Comparison of ENCODE assay signal across 18 cellular contexts in the genomic region with DNA sequence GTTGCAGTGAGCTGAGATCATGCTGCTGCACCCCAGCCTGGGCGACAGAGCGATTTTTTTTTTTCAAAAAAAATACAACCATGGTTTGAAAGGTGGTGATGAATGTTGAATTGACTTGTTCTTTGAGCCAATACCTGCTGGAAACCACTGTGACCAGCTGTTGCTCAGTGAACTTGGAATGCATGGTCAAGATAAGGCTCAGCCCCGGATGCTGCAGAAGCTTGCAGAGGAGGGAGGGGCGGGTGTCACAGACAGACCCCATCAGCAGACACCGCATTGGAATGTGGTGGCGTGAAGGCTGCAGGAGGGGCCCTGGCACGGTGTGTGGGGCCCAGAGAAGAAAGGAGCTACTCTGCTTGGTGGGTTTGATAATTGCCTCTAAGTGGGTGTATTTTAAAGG.
DNase-seq lines count a peak whose midpoint lies in the region; TF ChIP-seq lines count a peak whose summit lies in the region.
"Had no signal": no experiment of that assay in that cellular context is flagged by ENCODE, and none has a peak within 500 bp of the region (broad histone marks: within the 10 kb centered on the region; RNA-seq: fewer than 3 reads in every experiment).

No MANE protein-coding gene starts in this region.

- peak overlapping the region; percentile 34; the same call in 1 of the 2 replicates for H3K27ac ChIP-seq in RWPE1
- H3K27ac ChIP-seq in adrenal gland = no peak overlapping the region
- H3K27ac ChIP-seq: A549, HL-60 had no signal

- TF ChIP-seq POLR2A in adrenal gland (IDR thresholded peaks at IDR 0.05) = no peak

- no peak overlapping the region for H3K4me3 ChIP-seq in choroid plexus epithelial cell (ENCODE audit: low read depth, low read length)
- no peak overlapping the region for H3K4me3 ChIP-seq in adrenal gland
- H3K4me3 ChIP-seq: A549 had no signal

- CTCF ChIA-PET in RWPE1 (lab: Yijun Ruan, JAX) = interaction anchor here (0.6 kb wide), 2 partner anchors 14 to 204 kb away, joined by 3 read pairs; no protein-coding TSS in a partner anchor

- H3K36me3 ChIP-seq in adrenal gland (replicated peaks in 1 of 2) = no peaks in the 10 kb centered on the region

- no peaks in the 10 kb centered on the region for H3K9me3 ChIP-seq in adrenal gland (replicated peaks in 1 of 3)
- H3K9me3 ChIP-seq: A549 had no signal

- H3K27me3 ChIP-seq in adrenal gland = no peaks in the 10 kb centered on the region

- intact Hi-C loops in adrenal gland (cut with DNase I) = loop anchor here (5.0 to 10.0 kb wide), 2 partner anchors 127 to 189 kb away; partner anchors contain the start of gene ASAP2 (in 2 of the 2)

- TF ChIP-seq CTCF in RWPE1 (conservative IDR thresholded peaks at IDR 0.05; ENCODE audit: low read depth) = no peak
- TF ChIP-seq CTCF in choroid plexus epithelial cell (conservative IDR thresholded peaks at IDR 0.05; ENCODE audit: low read depth, low read length) = no peak
- TF ChIP-seq CTCF in adrenal gland (IDR thresholded peaks at IDR 0.05) = no peak

- H3K4me1 ChIP-seq in adrenal gland (replicated peaks in 1 of 2) = peaks cover 0 to 12% of the 10 kb centered on the region in 2 donors

- WGBS in adrenal gland, 4 donors = 78 to 85% (median 81%) methylated on average over 7 of the region's 7 CpGs

- peak; percentile 33 for DNase-seq in AG08396 (ENCODE audit: low spot score)
- no peak for DNase-seq in RWPE1 (ENCODE audit: low spot score)
- peak; percentile 68 for DNase-seq in choroid plexus epithelial cell (ENCODE audit: low read depth)
- peak; percentile 53 for DNase-seq in left kidney (ENCODE audit: low read depth, low spot score)
- no peak for DNase-seq in T-helper 1 cell
- no peak for DNase-seq in T1000 (lab: John Stamatoyannopoulos, UW)
- DNase-seq in NCI-H1417 treated with DMSO at 0.1 percent for 48 hours (lab: John Stamatoyannopoulos, UW) = no peak
- DNase-seq in adrenal gland = no peak
- DNase-seq: activated CD4-positive, alpha-beta T cell treated with anti-CD3 and anti-CD28 coated beads, Interleukin-2, amount 50 U/mL, for 4 hours; amygdala; foreskin fibroblast; GDM1; HCEC 1CT; hypothalamus; NCI-H1930; NCI-H510A had no signal

- POLR2A ChIA-PET in RWPE1 (lab: Yijun Ruan, JAX; ENCODE audit: low non-redundant PET) = no interaction called here

Comparison
In these comparisons a context has a peak if more than half of its experiments do, and no peak if none do; other contexts are left out.
1. DNase-seq: peak in AG08396 (single experiment), choroid plexus epithelial cell (single experiment) and left kidney (single experiment); none in RWPE1 (single experiment), T-helper 1 cell (0 of 5), T1000 (single experiment), NCI-H1417 treated with DMSO at 0.1 percent for 48 hours (single experiment) and adrenal gland (0 of 7).